In the genomic region with DNA sequence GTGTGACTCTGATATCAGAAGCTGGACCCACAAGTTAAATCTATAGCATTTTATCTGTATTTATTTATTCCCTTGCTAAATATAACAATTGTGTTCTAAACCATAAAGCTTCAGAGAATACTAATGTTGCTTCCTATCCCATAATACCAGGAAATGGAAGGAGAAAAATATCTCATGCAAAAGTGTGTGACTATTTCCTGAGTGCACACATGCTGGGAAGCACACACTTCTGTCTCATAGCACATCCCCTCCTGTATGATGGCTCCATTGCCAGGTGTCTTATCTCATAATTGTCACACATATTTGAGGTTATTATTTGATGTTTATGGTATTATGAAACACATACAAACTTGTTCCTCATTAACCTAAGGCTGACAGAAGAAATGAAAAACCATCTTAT, we compare ENCODE assay signal across 28 cellular contexts.
"Had no signal": no experiment of that assay in that cellular context is flagged by ENCODE, and none has a peak within 500 bp of the region (broad histone marks: within the 10 kb centered on the region; RNA-seq: fewer than 3 reads in every experiment).

No MANE protein-coding gene starts in this region.

- DNase-seq: activated B cell treated with CpG ODN at 0.5 μM for 24 hours; activated CD4-positive, alpha-beta memory T cell treated with anti-CD3 and anti-CD28 coated beads for 36 hours; activated CD4-positive, alpha-beta T cell treated with anti-CD3 and anti-CD28 coated beads for 4 hours; activated CD4-positive, alpha-beta T cell treated with anti-CD3 and anti-CD28 coated beads, Interleukin-2, amount 50 U/mL, for 1 hour; activated CD4-positive, CD25-positive, alpha-beta regulatory T cell treated with anti-CD3 and anti-CD28 coated beads, Interleukin-2, amount 50 U/mL, for 72 hours; activated CD8-positive, alpha-beta memory T cell treated with anti-CD3 and anti-CD28 coated beads, Interleukin-2, amount 50 U/mL, for 4 hours; activated gamma-delta T cell treated with Interleukin-2 at 50 U/mL for 16 hours; activated naive CD4-positive, alpha-beta T cell treated with anti-CD3 and anti-CD28 coated beads for 36 hours; activated T-cell treated with anti-CD3 and anti-CD28 coated beads for 4 hours; activated T-cell treated with anti-CD3 and anti-CD28 coated beads, Interleukin-2, amount 50 U/mL, for 4 hours; adrenal gland; caudate nucleus; NCI-H1092 treated with DMSO at 0.1 percent for 48 hours; NCI-H1417; NCI-H146; NCI-H187; NCI-H2081 treated with DMSO at 0.1 percent for 48 hours; NCI-H226; NCI-H446 treated with DMSO at 0.1 percent for 48 hours; NCI-H524; SHP77; SW 1271; T-helper 1 cell; T-helper 2 cell; T-helper 9 cell had no signal

- H3K4me1 ChIP-seq: adrenal gland, SJSA1 had no signal

- H3K9me3 ChIP-seq: adrenal gland, SJSA1 had no signal

- H3K36me3 ChIP-seq: adrenal gland, SJSA1 had no signal

- H3K4me3 ChIP-seq: adrenal gland, SJSA1 had no signal

- ATAC-seq: activated naive CD4-positive, alpha-beta T cell treated with anti-CD3 and anti-CD28 coated beads, Interleukin-2, amount 50 U/mL, for 72 hours; activated T-cell treated with anti-CD3 and anti-CD28 coated beads, Interleukin-2, amount 50 U/mL, for 4 hours; Panc1 had no signal
